Comparison of ENCODE assay signal across 8 cellular contexts in the genomic region with DNA sequence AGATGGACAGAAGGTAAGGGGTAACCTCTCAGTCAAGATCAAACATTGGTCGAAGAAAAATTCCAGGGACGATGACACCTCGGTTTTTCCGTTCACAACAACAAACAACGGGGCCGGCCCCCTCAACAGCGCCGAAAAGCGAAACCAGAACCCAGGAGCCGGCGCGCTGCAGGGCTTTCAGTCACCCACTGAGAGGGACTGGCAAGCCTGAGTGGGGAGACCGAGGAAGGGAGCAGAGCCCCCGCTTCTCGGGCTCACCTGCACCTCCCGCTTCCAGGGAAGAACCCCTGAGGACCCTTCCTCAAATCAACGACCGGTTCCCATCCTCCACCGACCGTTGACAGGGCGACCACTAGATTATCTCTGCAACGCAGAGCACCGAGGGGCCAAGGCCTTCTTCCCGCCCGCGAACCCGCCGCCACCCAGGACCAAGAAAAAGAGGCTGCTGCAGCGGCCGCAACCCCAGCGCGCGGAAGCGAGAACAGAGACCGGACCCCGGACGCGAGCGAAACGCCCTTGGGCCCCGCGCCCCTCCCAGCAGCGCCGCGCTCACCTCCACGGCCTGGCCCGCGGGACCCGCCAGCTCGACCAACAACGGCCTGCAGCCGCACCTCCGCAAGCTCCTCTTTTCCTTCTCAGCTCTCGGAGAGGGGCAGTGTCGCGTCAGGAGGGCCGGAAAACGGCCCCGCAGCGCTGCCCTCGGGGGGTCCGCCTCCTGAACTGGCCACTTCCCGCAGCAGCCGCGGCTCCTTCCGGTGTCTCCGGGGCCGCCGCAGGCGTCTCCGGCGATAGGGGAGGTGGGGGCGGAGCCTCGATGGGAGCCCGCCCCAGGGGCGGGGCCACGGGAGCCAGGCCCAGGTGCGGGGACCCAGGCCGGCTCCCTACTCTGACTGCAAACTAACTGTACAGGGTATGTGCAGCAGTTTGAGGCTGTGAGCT. TPM values are rescaled to one million over a fixed set of nuclear protein-coding genes. Genes with fewer than 3 reads are reported as not detected.
DNase-seq lines count a peak whose midpoint lies in the region.

Gene USP33, minus strand, starts transcription at position 763 of the 939 bp plus-strand sequence. CDS start 18,155 bp downstream, outside the sequence.

- H3K4ac ChIP-seq in neuronal stem cell (ENCODE audit: low read length), result no peak within 1 kb of the TSS

- DNase-seq in H4 (ENCODE audit: low spot score), result peak; percentile 33
- peak; percentile 87 for DNase-seq in LoVo (ENCODE audit: low spot score)
- peak; percentile 88 to 91 for DNase-seq in SJSA1 (ENCODE audit: low read depth in 1 of 2, low spot score in 2 of 2)
- DNase-seq in activated gamma-delta T cell treated with anti-CD3 and anti-CD28 coated beads, Interleukin-2, amount 50 U/mL, for 16 hours (ENCODE audit: low read depth), result peak; percentile 87
- DNase-seq in foreskin melanocyte, result peak; percentile 51
- peak; percentile 80 for DNase-seq in neuronal stem cell (ENCODE audit: low spot score)
- peak; percentile 17 to 93 (median 77) for DNase-seq in substantia nigra (lab: John Stamatoyannopoulos, UW)

- no peak within 1 kb of the TSS for H2BK12ac ChIP-seq in neuronal stem cell (ENCODE audit: low read length)

- no peak within 1 kb of the TSS for H4K8ac ChIP-seq in neuronal stem cell (ENCODE audit: low read depth, low read length)

- H2AK5ac ChIP-seq in neuronal stem cell (ENCODE audit: low read depth, low read length), result peak within 1 kb of the TSS; percentile 26

- WGBS in neuronal stem cell (ENCODE audit: extremely low coverage in 2 of 2, insufficient read length in 2 of 2, insufficient replicate concordance in 1 of 2), 2 donors, result no CpG with 5 or more reads among the region's 79 CpGs

- H3K36me3 ChIP-seq in ES-I3 (ENCODE audit: insufficient read depth, low read length) (no peaks in the 10 kb centered on the region), SJSA1 (peaks cover 6% of the 10 kb centered on the region), neuronal stem cell (replicated peaks in 1 of 2; ENCODE audit: control insufficient read depth in 2 of 2, insufficient read depth in 2 of 2, low read length in 2 of 2) (no peaks in the 10 kb centered on the region)

- peak within 1 kb of the TSS; percentile 83 for H3K23ac ChIP-seq in neuronal stem cell (ENCODE audit: low read depth, low read length, poor library complexity)

- peak within 1 kb of the TSS; percentile 100 for H2AFZ ChIP-seq in neuronal stem cell (ENCODE audit: low read length)

- H2BK15ac ChIP-seq in neuronal stem cell (ENCODE audit: low read length), result no peak within 1 kb of the TSS

- H3K27ac ChIP-seq in SJSA1, result peak within 1 kb of the TSS; percentile 73
- peak within 1 kb of the TSS; percentile 93 for H3K27ac ChIP-seq in neuronal stem cell (replicated peaks; ENCODE audit: low read length)
- H3K27ac ChIP-seq in substantia nigra (ENCODE audit: low read depth, low read length, poor library complexity, severe bottlenecking), result peak within 1 kb of the TSS; percentile 82

- H4K91ac ChIP-seq in neuronal stem cell (ENCODE audit: low read depth, low read length, poor library complexity), result no peak within 1 kb of the TSS

- H3K9me3 ChIP-seq in ES-I3 (ENCODE audit: control insufficient read depth, insufficient read depth, low read length), result no peaks in the 10 kb centered on the region
- no peaks in the 10 kb centered on the region for H3K9me3 ChIP-seq in SJSA1 (replicated peaks)
- H3K9me3 ChIP-seq in neuronal stem cell (replicated peaks in 1 of 2; ENCODE audit: control insufficient read depth in 2 of 2, insufficient read depth in 1 of 2, low read depth in 1 of 2, low read length in 2 of 2), result no peaks in the 10 kb centered on the region

- no peak within 1 kb of the TSS for H2BK120ac ChIP-seq in neuronal stem cell (ENCODE audit: low read depth, low read length)

- H3K27me3 ChIP-seq in SJSA1 (replicated peaks), result no peaks in the 10 kb centered on the region
- peaks cover 0 to 6% (median 0%) of the 10 kb centered on the region in 3 experiments for H3K27me3 ChIP-seq in neuronal stem cell (ENCODE audit: control insufficient read depth in 3 of 3, insufficient read depth in 3 of 3, low read depth in 1 of 3, low read length in 3 of 3)

- peak within 1 kb of the TSS; percentile 89 for H3K9ac ChIP-seq in ES-I3 (ENCODE audit: low read depth, low read length)
- H3K9ac ChIP-seq in neuronal stem cell (ENCODE audit: low read depth, low read length, poor library complexity), result peak within 1 kb of the TSS; percentile 95

- H2BK5ac ChIP-seq in neuronal stem cell (ENCODE audit: low read length), result peak within 1 kb of the TSS; percentile 63

- peak within 1 kb of the TSS; percentile 99 for H3K18ac ChIP-seq in neuronal stem cell (ENCODE audit: low read length)

- peak within 1 kb of the TSS; percentile 69 for H3K4me2 ChIP-seq in neuronal stem cell (ENCODE audit: insufficient read depth, low read length, poor library complexity, severe bottlenecking)

- H3K4me3 ChIP-seq in SJSA1 (peak within 1 kb of the TSS; percentile 94), neuronal stem cell (ENCODE audit: low read length in 2 of 2) (peak within 1 kb of the TSS; percentile 92 to 97)

- H3K14ac ChIP-seq in neuronal stem cell (ENCODE audit: low read length), result no peak within 1 kb of the TSS

- H3K79me1 ChIP-seq in neuronal stem cell (ENCODE audit: low read depth, low read length), result no peaks in the 10 kb centered on the region

- peaks cover 3% of the 10 kb centered on the region; the same call in 1 of the 2 replicates for H3K4me1 ChIP-seq in ES-I3 (ENCODE audit: insufficient read depth, low read length)
- peaks cover 4% of the 10 kb centered on the region for H3K4me1 ChIP-seq in SJSA1 (replicated peaks)
- peaks cover 0 to 1% of the 10 kb centered on the region in 2 donors for H3K4me1 ChIP-seq in neuronal stem cell (ENCODE audit: control insufficient read depth in 2 of 2, insufficient read depth in 1 of 2, low read depth in 1 of 2, low read length in 2 of 2)

RNA-seq across cellular contexts. Expression of gene USP33, which starts in this region (rescaled TPM):
- 28.7 and 40.2 TPM in 2 replicates for total RNA-seq in H4 (2014; rRNA removed; shearing (Covaris generic))
- total RNA-seq in SJSA1 (2014; rRNA removed; shearing (Covaris generic)), result 55.9 and 90.3 TPM in 2 replicates
- 47.3 TPM for polyA plus RNA-seq in neuronal stem cell (2013, experiment 1 of 2)
- 53.0 TPM for polyA plus RNA-seq in neuronal stem cell (2013, experiment 2 of 2)

Comparison
In these comparisons a context has a peak if more than half of its experiments do, and no peak if none do; other contexts are left out.
1. Peak in every context shown above with its lines: DNase-seq, H3K4me3 ChIP-seq and H3K27ac ChIP-seq.
2. DNase-seq: peak in every context shown above with its lines; median percentile 90 in SJSA1; 87 in LoVo; 87 in activated gamma-delta T cell treated with anti-CD3 and anti-CD28 coated beads, Interleukin-2, amount 50 U/mL, for 16 hours; 80 in neuronal stem cell; 77 in substantia nigra; 51 in foreskin melanocyte; 33 in H4.